In the genomic region with DNA sequence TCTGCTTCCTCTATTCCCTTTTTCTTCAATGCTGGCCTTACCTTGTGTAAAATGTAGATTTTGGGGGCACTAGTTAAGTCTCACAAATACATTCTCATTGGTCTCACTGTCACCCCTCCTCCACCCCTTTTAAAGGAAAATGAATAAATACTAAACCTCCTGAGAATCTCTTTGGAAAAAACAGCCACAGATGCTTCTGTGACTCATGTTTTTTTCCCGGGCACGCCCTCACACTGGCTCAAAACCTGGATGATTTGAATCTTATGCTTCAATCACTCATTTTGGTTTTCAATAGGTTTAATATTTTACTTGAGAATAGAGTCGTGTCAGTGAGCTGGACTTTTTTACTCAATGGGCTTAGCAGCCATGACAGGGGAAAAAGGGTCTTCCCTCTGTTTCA, we compare ENCODE assay signal across 9 cellular contexts.
A peak's percentile ranks its signal among the peaks of the same experiment; 100 is the strongest.
DNase-seq lines count a peak whose midpoint lies in the region; ATAC-seq and TF ChIP-seq lines count a peak whose summit lies in the region.
"Had no signal": no experiment of that assay in that cellular context is flagged by ENCODE, and none has a peak within 500 bp of the region (broad histone marks: within the 10 kb centered on the region; RNA-seq: fewer than 3 reads in every experiment).

No MANE protein-coding gene starts in this region.

- intact Hi-C loops in left ventricle myocardium superior (cut with micrococcal nuclease) = no loop called here

- peaks cover 47% of the 10 kb centered on the region for H3K4me1 ChIP-seq in adipocyte (ENCODE audit: control insufficient read depth, insufficient read depth, low read length)

- peak overlapping the region; percentile 50 for H3K9ac ChIP-seq in adipocyte (ENCODE audit: low read length)

- peak overlapping the region; percentile 79 for H3K27ac ChIP-seq in HL-60 (replicated peaks)
- H3K27ac ChIP-seq in substantia nigra (ENCODE audit: low read depth, low read length, poor library complexity, severe bottlenecking) = peak overlapping the region; percentile 75

- ATAC-seq in left ventricle myocardium superior = peak; percentile 70

- H3K27me3 ChIP-seq in HL-60 (ENCODE audit: insufficient read depth, poor library complexity, severe bottlenecking) = no peaks in the 10 kb centered on the region
- no peaks in the 10 kb centered on the region for H3K27me3 ChIP-seq in adipocyte (replicated peaks; ENCODE audit: control insufficient read depth, insufficient read depth, low read length)

- H3K4me3 ChIP-seq in HL-60 (replicated peaks; ENCODE audit: insufficient read depth, low read length) = no peak overlapping the region
- peak overlapping the region; percentile 51 for H3K4me3 ChIP-seq in adipocyte (ENCODE audit: low read length)

- DNase-seq in HL-60 (ENCODE audit: low read depth in 1 of 2, low spot score in 1 of 2) = no peak
- no peak for DNase-seq in adipocyte (ENCODE audit: low read depth)
- peak; percentile 38 for DNase-seq in left ventricle myocardium superior
- no peak for DNase-seq in substantia nigra (lab: John Stamatoyannopoulos, UW)
- DNase-seq in activated gamma-delta T cell (lab: John Stamatoyannopoulos, UW) = no peak
- DNase-seq in hippocampal formation (lab: John Stamatoyannopoulos, UW) = no peak
- DNase-seq in RPMI8226 = no peak
- DNase-seq: effector CD8-positive, alpha-beta T cell; SW 1271 had no signal

- H3K36me3 ChIP-seq in adipocyte (ENCODE audit: control insufficient read depth, insufficient read depth, low read length, severe bottlenecking) = no peaks in the 10 kb centered on the region

- no peaks in the 10 kb centered on the region for H3K9me3 ChIP-seq in adipocyte (ENCODE audit: control insufficient read depth, low read length)

- TF ChIP-seq CTCF in HL-60 (IDR thresholded peaks at IDR 0.05; ENCODE audit: insufficient read depth, low read length) = no peak
